Comparison of ENCODE assay signal across 1 cellular context in genomic region chr13:19910336-19911072, GRCh38.
TF ChIP-seq lines count a peak whose summit lies in the region.

No MANE protein-coding gene starts in this region.

TF ChIP-seq in SK-N-SH, 30 proteins besides CTCF, POLR2A, EP300 and RAD21 (continued from another document):
- no peak for TF ChIP-seq ZBTB33 (IDR thresholded peaks at IDR 0.05; ENCODE audit: borderline replicate concordance, low read depth)
- TF ChIP-seq EZH2phosphoT487 (IDR thresholded peaks at IDR 0.05; ENCODE audit: borderline replicate concordance, low read depth): no peak
- no peak for TF ChIP-seq FOXM1 (IDR thresholded peaks at IDR 0.05; ENCODE audit: low read depth)
- no peak for TF ChIP-seq SIN3A (IDR thresholded peaks at IDR 0.05; ENCODE audit: borderline replicate concordance, low read depth, low read length)
- no peak for TF ChIP-seq MEF2A (IDR thresholded peaks at IDR 0.05; ENCODE audit: borderline replicate concordance, low read depth)
- TF ChIP-seq NFIC (IDR thresholded peaks at IDR 0.05; ENCODE audit: borderline replicate concordance): no peak
- TF ChIP-seq, protein P1, sequence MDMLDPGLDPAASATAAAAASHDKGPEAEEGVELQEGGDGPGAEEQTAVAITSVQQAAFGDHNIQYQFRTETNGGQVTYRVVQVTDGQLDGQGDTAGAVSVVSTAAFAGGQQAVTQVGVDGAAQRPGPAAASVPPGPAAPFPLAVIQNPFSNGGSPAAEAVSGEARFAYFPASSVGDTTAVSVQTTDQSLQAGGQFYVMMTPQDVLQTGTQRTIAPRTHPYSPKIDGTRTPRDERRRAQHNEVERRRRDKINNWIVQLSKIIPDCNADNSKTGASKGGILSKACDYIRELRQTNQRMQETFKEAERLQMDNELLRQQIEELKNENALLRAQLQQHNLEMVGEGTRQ (IDR thresholded peaks at IDR 0.05; ENCODE audit: borderline replicate concordance, low read depth, low read length): no peak
- no peak for TF ChIP-seq MAX (IDR thresholded peaks at IDR 0.05; ENCODE audit: low read depth)
- TF ChIP-seq POLR2AphosphoS5 (IDR thresholded peaks at IDR 0.05; ENCODE audit: low read depth, low read length): no peak
TF ChIP-seq in SK-N-SH: peak in this region for 0.
